ENCODE assay signal across 1 cellular context in the genomic region with DNA sequence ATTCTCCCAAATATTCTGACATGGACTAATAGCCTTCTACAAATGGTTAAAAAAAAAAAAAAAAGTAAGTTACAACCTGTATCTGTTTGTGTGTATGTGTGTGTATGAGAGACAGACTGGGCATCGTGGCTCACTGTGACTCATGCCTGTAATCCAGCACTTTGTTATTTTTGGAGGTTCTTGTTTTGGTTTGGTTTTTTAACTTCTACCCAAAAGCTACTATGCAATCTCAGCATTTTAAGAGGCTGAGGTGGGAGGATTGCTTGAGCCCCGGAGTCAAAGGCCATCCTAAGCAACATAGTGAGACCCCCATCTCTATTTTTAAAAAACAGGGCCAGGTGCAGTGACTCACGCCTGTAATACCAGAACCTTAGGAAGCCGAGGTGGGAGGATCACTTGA.
TF ChIP-seq lines count a peak whose summit lies in the region.

No MANE protein-coding gene starts in this region.

TF ChIP-seq in HCT116, 20 proteins besides CTCF, POLR2A, EP300 and RAD21 (continued from another document):
- TF ChIP-seq, protein P1, sequence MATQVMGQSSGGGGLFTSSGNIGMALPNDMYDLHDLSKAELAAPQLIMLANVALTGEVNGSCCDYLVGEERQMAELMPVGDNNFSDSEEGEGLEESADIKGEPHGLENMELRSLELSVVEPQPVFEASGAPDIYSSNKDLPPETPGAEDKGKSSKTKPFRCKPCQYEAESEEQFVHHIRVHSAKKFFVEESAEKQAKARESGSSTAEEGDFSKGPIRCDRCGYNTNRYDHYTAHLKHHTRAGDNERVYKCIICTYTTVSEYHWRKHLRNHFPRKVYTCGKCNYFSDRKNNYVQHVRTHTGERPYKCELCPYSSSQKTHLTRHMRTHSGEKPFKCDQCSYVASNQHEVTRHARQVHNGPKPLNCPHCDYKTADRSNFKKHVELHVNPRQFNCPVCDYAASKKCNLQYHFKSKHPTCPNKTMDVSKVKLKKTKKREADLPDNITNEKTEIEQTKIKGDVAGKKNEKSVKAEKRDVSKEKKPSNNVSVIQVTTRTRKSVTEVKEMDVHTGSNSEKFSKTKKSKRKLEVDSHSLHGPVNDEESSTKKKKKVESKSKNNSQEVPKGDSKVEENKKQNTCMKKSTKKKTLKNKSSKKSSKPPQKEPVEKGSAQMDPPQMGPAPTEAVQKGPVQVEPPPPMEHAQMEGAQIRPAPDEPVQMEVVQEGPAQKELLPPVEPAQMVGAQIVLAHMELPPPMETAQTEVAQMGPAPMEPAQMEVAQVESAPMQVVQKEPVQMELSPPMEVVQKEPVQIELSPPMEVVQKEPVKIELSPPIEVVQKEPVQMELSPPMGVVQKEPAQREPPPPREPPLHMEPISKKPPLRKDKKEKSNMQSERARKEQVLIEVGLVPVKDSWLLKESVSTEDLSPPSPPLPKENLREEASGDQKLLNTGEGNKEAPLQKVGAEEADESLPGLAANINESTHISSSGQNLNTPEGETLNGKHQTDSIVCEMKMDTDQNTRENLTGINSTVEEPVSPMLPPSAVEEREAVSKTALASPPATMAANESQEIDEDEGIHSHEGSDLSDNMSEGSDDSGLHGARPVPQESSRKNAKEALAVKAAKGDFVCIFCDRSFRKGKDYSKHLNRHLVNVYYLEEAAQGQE (IDR thresholded peaks at IDR 0.05; ENCODE audit: low read depth), result no peak
- no peak for TF ChIP-seq CEBPB (IDR thresholded peaks at IDR 0.05; ENCODE audit: low read depth)
- no peak for TF ChIP-seq SIN3A (IDR thresholded peaks at IDR 0.05; ENCODE audit: low read depth)
- TF ChIP-seq, protein P2, sequence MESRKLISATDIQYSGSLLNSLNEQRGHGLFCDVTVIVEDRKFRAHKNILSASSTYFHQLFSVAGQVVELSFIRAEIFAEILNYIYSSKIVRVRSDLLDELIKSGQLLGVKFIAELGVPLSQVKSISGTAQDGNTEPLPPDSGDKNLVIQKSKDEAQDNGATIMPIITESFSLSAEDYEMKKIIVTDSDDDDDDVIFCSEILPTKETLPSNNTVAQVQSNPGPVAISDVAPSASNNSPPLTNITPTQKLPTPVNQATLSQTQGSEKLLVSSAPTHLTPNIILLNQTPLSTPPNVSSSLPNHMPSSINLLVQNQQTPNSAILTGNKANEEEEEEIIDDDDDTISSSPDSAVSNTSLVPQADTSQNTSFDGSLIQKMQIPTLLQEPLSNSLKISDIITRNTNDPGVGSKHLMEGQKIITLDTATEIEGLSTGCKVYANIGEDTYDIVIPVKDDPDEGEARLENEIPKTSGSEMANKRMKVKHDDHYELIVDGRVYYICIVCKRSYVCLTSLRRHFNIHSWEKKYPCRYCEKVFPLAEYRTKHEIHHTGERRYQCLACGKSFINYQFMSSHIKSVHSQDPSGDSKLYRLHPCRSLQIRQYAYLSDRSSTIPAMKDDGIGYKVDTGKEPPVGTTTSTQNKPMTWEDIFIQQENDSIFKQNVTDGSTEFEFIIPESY (IDR thresholded peaks at IDR 0.05; ENCODE audit: extremely low read depth, insufficient replicate concordance, low read length), result no peak
- TF ChIP-seq EGR1 (IDR thresholded peaks at IDR 0.05; ENCODE audit: low read depth), result no peak
- TF ChIP-seq YY1 (IDR thresholded peaks at IDR 0.05; ENCODE audit: extremely low read depth, insufficient replicate concordance, low read depth, low read length), result no peak
- TF ChIP-seq TCF7L2 (IDR thresholded peaks at IDR 0.05; ENCODE audit: borderline replicate concordance, extremely low read depth, insufficient read depth, insufficient read length), result no peak
- peak; percentile 33 for TF ChIP-seq JUND (IDR thresholded peaks at IDR 0.05)
- TF ChIP-seq ELF1 (IDR thresholded peaks at IDR 0.05; ENCODE audit: borderline replicate concordance, low read depth), result no peak
- TF ChIP-seq SP1 (IDR thresholded peaks at IDR 0.05; ENCODE audit: low read depth), result no peak
- TF ChIP-seq FOSL1 (IDR thresholded peaks at IDR 0.05; ENCODE audit: low read depth), result peak; percentile 67
- no peak for TF ChIP-seq EZH2 (IDR thresholded peaks at IDR 0.05)
TF ChIP-seq in HCT116: peak in this region for 3.
